ENCODE assay signal across 25 cellular contexts in genomic region chr1:59421232-59421920, GRCh38.
"Had no signal": no experiment of that assay in that cellular context is flagged by ENCODE, and none has a peak within 500 bp of the region (broad histone marks: within the 10 kb centered on the region; RNA-seq: fewer than 3 reads in every experiment).

No MANE protein-coding gene starts in this region.

- H3K4me2 ChIP-seq: hepatocyte, smooth muscle cell had no signal

- H3K4me1 ChIP-seq: colonic mucosa had no signal

- H2AFZ ChIP-seq: hepatocyte had no signal

- H3K27me3 Mint-ChIP-seq: dendritic cell treated with granulocyte-macrophage colony-stimulating factor and Interleukin-4, amounts not matched to agents 40 ng/mL and 50 ng/mL, for 4 days had no signal

- ATAC-seq: foreskin keratinocyte; gastroesophageal sphincter; heart left ventricle; left lobe of liver; natural killer cell; pancreas; sciatic nerve; stimulated activated effector memory CD8-positive, alpha-beta T cell treated with anti-CD3 and anti-CD28 coated beads, Interleukin-12 subunit alpha, Interleukin-12 subunit beta, amount 100 ng/mL, for 72 hours had no signal

- H3K4me3 Mint-ChIP-seq: dendritic cell treated with granulocyte-macrophage colony-stimulating factor and Interleukin-4, amounts not matched to agents 40 ng/mL and 50 ng/mL, for 4 days; endodermal cell; natural killer cell; stimulated activated effector memory CD8-positive, alpha-beta T cell treated with anti-CD3 and anti-CD28 coated beads, Interleukin-12 subunit alpha, Interleukin-12 subunit beta, amount 100 ng/mL, for 72 hours had no signal

- H3K36me3 Mint-ChIP-seq: natural killer cell; stimulated activated effector memory CD8-positive, alpha-beta T cell treated with anti-CD3 and anti-CD28 coated beads, Interleukin-12 subunit alpha, Interleukin-12 subunit beta, amount 100 ng/mL, for 72 hours had no signal

- H3K9me3 ChIP-seq: colonic mucosa, esophagus muscularis mucosa, gastroesophageal sphincter, heart left ventricle, pancreas, stomach, thyroid gland had no signal

- H3K36me3 ChIP-seq: colonic mucosa, esophagus muscularis mucosa, gastroesophageal sphincter, heart left ventricle, pancreas, stomach, thyroid gland had no signal

- H3K4me3 ChIP-seq: colonic mucosa, esophagus muscularis mucosa, gastroesophageal sphincter, heart left ventricle, hepatocyte, pancreas, smooth muscle cell, stomach, thyroid gland had no signal

- H3K79me2 ChIP-seq: hepatocyte had no signal

- H3K9me3 Mint-ChIP-seq: dendritic cell treated with granulocyte-macrophage colony-stimulating factor and Interleukin-4, amounts not matched to agents 40 ng/mL and 50 ng/mL, for 4 days; endodermal cell; natural killer cell; stimulated activated effector memory CD8-positive, alpha-beta T cell treated with anti-CD3 and anti-CD28 coated beads, Interleukin-12 subunit alpha, Interleukin-12 subunit beta, amount 100 ng/mL, for 72 hours had no signal

- H3K27ac Mint-ChIP-seq: dendritic cell treated with granulocyte-macrophage colony-stimulating factor and Interleukin-4, amounts not matched to agents 40 ng/mL and 50 ng/mL, for 4 days; endodermal cell; natural killer cell; stimulated activated effector memory CD8-positive, alpha-beta T cell treated with anti-CD3 and anti-CD28 coated beads, Interleukin-12 subunit alpha, Interleukin-12 subunit beta, amount 100 ng/mL, for 72 hours had no signal

- H3K27me3 ChIP-seq: colonic mucosa, esophagus muscularis mucosa, foreskin keratinocyte, gastroesophageal sphincter, heart left ventricle, hepatocyte, pancreas, stomach, thyroid gland had no signal

- FAIRE-seq: endothelial cell of umbilical vein, kidney, pancreas had no signal

- DNase-seq: colonic mucosa; effector CD8-positive, alpha-beta T cell; endodermal cell; foreskin keratinocyte; heart left ventricle; kidney; mesenchymal stem cell; natural killer cell; pancreas; stimulated activated CD4-positive, alpha-beta T cell treated with anti-CD3 and anti-CD28 coated beads, Interleukin-12 subunit alpha, Interleukin-12 subunit beta, amount 100 ng/mL, for 4 hours; stimulated activated CD4-positive, alpha-beta T cell treated with anti-CD3 and anti-CD28 coated beads, Interleukin-2, amount 100 ng/mL, for 24 hours; stimulated activated CD4-positive, alpha-beta T cell treated with anti-CD3 and anti-CD28 coated beads, Interleukin-4, amount 100 ng/mL, for 24 hours; stimulated activated naive CD4-positive, alpha-beta T cell treated with Interleukin-2 at 50 U/mL for 16 hours; stomach; thyroid gland; trophoblast cell had no signal

- H3K27ac ChIP-seq: colonic mucosa, esophagus muscularis mucosa, foreskin keratinocyte, gastroesophageal sphincter, heart left ventricle, hepatocyte, stomach had no signal
